Comparison of ENCODE assay signal across 8 cellular contexts in genomic region chr17:42388381-42389134, GRCh38. TPM values are rescaled to one million over a fixed set of nuclear protein-coding genes. Genes with fewer than 3 reads are reported as not detected.
DNase-seq lines count a peak whose midpoint lies in the region; ATAC-seq and TF ChIP-seq lines count a peak whose summit lies in the region.

Gene STAT3, minus strand, starts transcription at chr17:42388442. Its CDS starts 39,926 bp downstream, at chr17:42348516.

- peak within 1 kb of the TSS; percentile 100 for H3K27ac Mint-ChIP-seq in activated B cell treated with CpG ODN at 0.5 μM for 24 hours

- peak; percentile 91 for ATAC-seq in GM18909 (IDR thresholded peaks at IDR 0.05; ENCODE audit: poor library complexity, unreplicated experiment)
- peak; percentile 91 for ATAC-seq in HG03175 (IDR thresholded peaks at IDR 0.05; ENCODE audit: unreplicated experiment)
- ATAC-seq in activated B cell treated with CpG ODN at 0.5 μM for 24 hours (ENCODE audit: low read depth) = peak; percentile 86

- 1% methylated on average over 31 of the region's 44 CpGs for WGBS in smooth muscle cell (ENCODE audit: low lambda C conversion rate)

- H3K36me3 ChIP-seq in smooth muscle cell (ENCODE audit: low read depth) = no peaks in the 10 kb centered on the region

- H3K4me1 ChIP-seq in smooth muscle cell (ENCODE audit: low read depth) = peaks cover 22% of the 10 kb centered on the region

- H3K27me3 ChIP-seq in AG04450 (ENCODE audit: control insufficient read depth, insufficient read depth, low read length) = no peaks in the 10 kb centered on the region
- H3K27me3 ChIP-seq in smooth muscle cell (ENCODE audit: low read depth) = no peaks in the 10 kb centered on the region

- peaks cover 46% of the 10 kb centered on the region for H4K20me1 ChIP-seq in smooth muscle cell (ENCODE audit: low read depth)

- peak within 1 kb of the TSS; percentile 97 for H3K9ac ChIP-seq in smooth muscle cell (ENCODE audit: low read depth)

- peak within 1 kb of the TSS; percentile 98 for H3K27ac ChIP-seq in AG04450 (ENCODE audit: low read depth, low read length)
- peak within 1 kb of the TSS; percentile 97 for H3K27ac ChIP-seq in caudate nucleus (ENCODE audit: low read depth, low read length)
- peak within 1 kb of the TSS; percentile 98 for H3K27ac ChIP-seq in smooth muscle cell (ENCODE audit: low read depth)

- TF ChIP-seq CTCF in AG04450 (IDR thresholded peaks at IDR 0.05; ENCODE audit: low read depth, low read length) (no peak), activated B cell treated with CpG ODN at 0.5 μM for 24 hours (IDR thresholded peaks at IDR 0.05) (no peak), smooth muscle cell (IDR thresholded peaks at IDR 0.05; ENCODE audit: borderline replicate concordance, insufficient read depth, poor library complexity, severe bottlenecking) (no peak)

- H3K4me3 ChIP-seq in AG04450 (ENCODE audit: low read depth, low read length) = peak within 1 kb of the TSS; percentile 91
- H3K4me3 ChIP-seq in smooth muscle cell = peak within 1 kb of the TSS; percentile 97

- H3K9me3 ChIP-seq in AG04450 (ENCODE audit: control insufficient read depth, insufficient read depth, low read length) (peaks cover 4% of the 10 kb centered on the region; the same call in 1 of the 2 replicates), smooth muscle cell (replicated peaks; ENCODE audit: low read depth) (no peaks in the 10 kb centered on the region)

- H3K9me3 Mint-ChIP-seq in activated B cell treated with CpG ODN at 0.5 μM for 24 hours = no peaks in the 10 kb centered on the region

- H3K27me3 Mint-ChIP-seq in activated B cell treated with CpG ODN at 0.5 μM for 24 hours = no peaks in the 10 kb centered on the region

- peaks cover 3% of the 10 kb centered on the region for H3F3A ChIP-seq in smooth muscle cell (ENCODE audit: low read depth)

- peak within 1 kb of the TSS; percentile 80 for H2AFZ ChIP-seq in smooth muscle cell (ENCODE audit: low read depth)

- intact Hi-C loops in activated B cell treated with CpG ODN at 0.5 μM for 24 hours (cut with micrococcal nuclease) = loop anchor here (1.0 to 10.0 kb wide), 9 partner anchors 9 to 604 kb away; partner anchors contain the start of genes ACLY, JUP and KCNH4

- H3K4me3 Mint-ChIP-seq in activated B cell treated with CpG ODN at 0.5 μM for 24 hours = peak within 1 kb of the TSS; percentile 97

- POLR2A ChIA-PET in AG04450 (lab: Yijun Ruan, JAX) = interaction anchor here (0.6 to 2.6 kb wide), 16 partner anchors 10 to 132 kb away, joined by 3 to 25 read pairs (median 4); partner anchors contain the start of gene CAVIN1
- POLR2A ChIA-PET in activated B cell treated with CpG ODN at 0.5 μM for 24 hours (lab: Charles Lee) = interaction anchor here (0.5 to 3.2 kb wide), 52 partner anchors 12 to 972 kb away, joined by 3 to 102 read pairs (median 5); partner anchors contain the start of genes ACLY, CAVIN1, CNP and DNAJC7

- CTCF ChIA-PET in AG04450 (lab: Charles Lee) (interaction anchor here (0.5 to 1.5 kb wide), 10 partner anchors 10 to 139 kb away, joined by 3 to 6 read pairs (median 4); no protein-coding TSS in a partner anchor), activated B cell treated with CpG ODN at 0.5 μM for 24 hours (lab: Charles Lee) (interaction anchor here (0.9 to 2.1 kb wide), 9 partner anchors 9 to 166 kb away, joined by 3 to 15 read pairs (median 4); no protein-coding TSS in a partner anchor)

- peaks cover 56% of the 10 kb centered on the region for H3K4me1 Mint-ChIP-seq in activated B cell treated with CpG ODN at 0.5 μM for 24 hours

- peak within 1 kb of the TSS; percentile 94 for H3K4me2 ChIP-seq in smooth muscle cell

- peaks cover 46% of the 10 kb centered on the region for H3K79me2 ChIP-seq in smooth muscle cell (ENCODE audit: low read depth)

- DNase-seq in AG04450 (ENCODE audit: low read depth, low spot score) = peak; percentile 99
- DNase-seq in NCI-H226 = peak; percentile 99
- peak; percentile 100 for DNase-seq in activated B cell treated with CpG ODN at 0.5 μM for 24 hours
- peak; percentile 86 to 100 (median 100) for DNase-seq in caudate nucleus (lab: John Stamatoyannopoulos, UW)
- peak; percentile 99 for DNase-seq in iPS-NIHi7 (ENCODE audit: extremely low spot score)
- peak; percentile 99 for DNase-seq in smooth muscle cell (lab: John Stamatoyannopoulos, UW; ENCODE audit: unreplicated experiment)

- H3K36me3 Mint-ChIP-seq in activated B cell treated with CpG ODN at 0.5 μM for 24 hours (ENCODE audit: low read depth) = peaks cover 21% of the 10 kb centered on the region

RNA-seq across cellular contexts. Expression of gene STAT3, which starts in this region (rescaled TPM):
- polyA plus RNA-seq in AG04450 (2011; rRNA removed) (77.1 and 83.4 TPM in 2 replicates), smooth muscle cell (87.7 and 112 TPM in 2 replicates)
- polyA minus RNA-seq in AG04450 (2011; rRNA and poly(A)+ RNA removed) = 144 and 161 TPM in 2 replicates
- total RNA-seq in activated B cell treated with CpG ODN at 0.5 μM for 24 hours (211 and 233 TPM in 2 replicates), smooth muscle cell (85.6 and 97.7 TPM in 2 replicates)

Comparison
In these comparisons a context has a peak if more than half of its experiments do, and no peak if none do; other contexts are left out.
1. Peak in every context shown above with its lines: DNase-seq, ATAC-seq, H3K4me3 ChIP-seq and H3K27ac ChIP-seq.